In the genomic region with DNA sequence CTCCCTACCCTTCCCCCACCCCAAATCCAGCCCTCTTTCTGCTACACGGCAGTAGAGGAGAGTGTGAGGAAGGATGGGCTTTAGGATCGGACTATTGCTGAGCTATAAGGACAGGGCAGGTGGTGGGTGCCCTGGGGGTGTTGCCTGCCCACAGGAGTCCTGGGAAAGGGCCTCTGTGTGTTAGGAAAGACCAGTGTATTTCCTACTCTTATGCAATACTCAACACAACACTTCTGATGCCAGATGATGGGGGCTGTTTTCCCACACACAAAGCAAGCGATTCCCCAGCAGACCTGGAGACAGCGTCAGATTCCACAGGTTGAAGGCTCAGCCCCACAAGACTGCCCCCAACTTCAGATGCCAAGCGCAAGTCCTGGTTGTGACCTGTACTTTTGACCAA, we compare ENCODE assay signal across 23 cellular contexts.
"Had no signal": no experiment of that assay in that cellular context is flagged by ENCODE, and none has a peak within 500 bp of the region (broad histone marks: within the 10 kb centered on the region; RNA-seq: fewer than 3 reads in every experiment).

No MANE protein-coding gene starts in this region.

- H3K27ac ChIP-seq: adrenal gland, ascending aorta, epithelial cell of prostate, esophagus squamous epithelium, ovary, tibial nerve had no signal

- ATAC-seq: activated CD4-positive, alpha-beta T cell treated with anti-CD3 and anti-CD28 coated beads for 36 hours; lower lobe of right lung had no signal

- DNase-seq: activated CD4-positive, alpha-beta T cell treated with anti-CD3 and anti-CD28 coated beads for 36 hours; activated CD4-positive, CD25-positive, alpha-beta regulatory T cell; activated effector memory CD4-positive, alpha-beta T cell treated with Interleukin-2 at 50 U/mL for 16 hours; activated naive CD4-positive, alpha-beta T cell treated with Interleukin-2 at 50 U/mL for 16 hours; activated T-cell treated with anti-CD3 and anti-CD28 coated beads for 4 hours; adrenal gland; caudate nucleus; dermis blood vessel endothelial cell; effector CD8-positive, alpha-beta T cell; esophagus squamous epithelium; kidney; lower lobe of right lung; naive B cell; nephron progenitor cell; ovary; retina; stimulated activated CD4-positive, alpha-beta T cell treated with anti-CD3 and anti-CD28 coated beads, Interleukin-15, amount 100 ng/mL, for 24 hours; stimulated activated CD4-positive, alpha-beta T cell treated with anti-CD3 and anti-CD28 coated beads, Interleukin-2, amount 100 ng/mL, for 24 hours; stimulated activated naive CD4-positive, alpha-beta T cell treated with Interleukin-2 at 50 U/mL for 16 hours; T-helper 1 cell had no signal

- H3K9me3 ChIP-seq: adrenal gland, ascending aorta, esophagus squamous epithelium, lower lobe of right lung, ovary, tibial nerve had no signal

- H3K27me3 ChIP-seq: adrenal gland, ascending aorta, esophagus squamous epithelium, ovary, tibial nerve had no signal

- H3K4me3 ChIP-seq: adrenal gland, ascending aorta, esophagus squamous epithelium, lower lobe of right lung, ovary, tibial nerve had no signal

- H3K4me1 ChIP-seq: adrenal gland, tibial nerve had no signal

- H3K36me3 ChIP-seq: adrenal gland, ascending aorta, esophagus squamous epithelium, lower lobe of right lung, ovary, tibial nerve had no signal
